Comparison of ENCODE assay signal across 14 cellular contexts in genomic region chr1:100972185-100972584, GRCh38.
"Had no signal": no experiment of that assay in that cellular context is flagged by ENCODE, and none has a peak within 500 bp of the region (broad histone marks: within the 10 kb centered on the region; RNA-seq: fewer than 3 reads in every experiment).

No MANE protein-coding gene starts in this region.

- H3K27me3 Mint-ChIP-seq: activated CD8-positive, alpha-beta T cell treated with anti-CD3 and anti-CD28 coated beads for 36 hours; activated naive CD8-positive, alpha-beta T cell treated with anti-CD3 and anti-CD28 coated beads, Interleukin-2, amount 50 U/mL, for 24 hours had no signal

- H3K9me3 Mint-ChIP-seq: activated CD8-positive, alpha-beta T cell treated with anti-CD3 and anti-CD28 coated beads for 36 hours; activated naive CD8-positive, alpha-beta T cell treated with anti-CD3 and anti-CD28 coated beads, Interleukin-2, amount 50 U/mL, for 24 hours; activated T-helper 1 cell treated with anti-CD3 and anti-CD28 coated beads, Interleukin-12 subunit alpha, Interleukin-12 subunit beta, Interleukin-2, Interleukin-4 antibody, amounts not matched to agents 30 ng/mL and 10 ng/mL and 1 ng/mL, durations not matched to agents 14 hours and 24 hours and 36 hours had no signal

- DNase-seq: activated CD4-positive, alpha-beta T cell treated with anti-CD3 and anti-CD28 coated beads for 4 hours; activated CD8-positive, alpha-beta memory T cell treated with anti-CD3 and anti-CD28 coated beads, Interleukin-2, amount 50 U/mL, for 48 hours; activated CD8-positive, alpha-beta T cell treated with anti-CD3 and anti-CD28 coated beads for 36 hours; activated naive CD4-positive, alpha-beta T cell treated with Interleukin-2 at 50 U/mL for 16 hours; activated naive CD8-positive, alpha-beta T cell treated with anti-CD3 and anti-CD28 coated beads, Interleukin-2, amount 50 U/mL, for 24 hours; cortex of kidney; effector memory CD4-positive, alpha-beta T cell; kidney; left ventricle myocardium inferior; T-helper 9 cell; tibial artery; uterus had no signal

- H3K27ac Mint-ChIP-seq: activated CD8-positive, alpha-beta T cell treated with anti-CD3 and anti-CD28 coated beads for 36 hours; activated naive CD8-positive, alpha-beta T cell treated with anti-CD3 and anti-CD28 coated beads, Interleukin-2, amount 50 U/mL, for 24 hours; activated T-helper 1 cell treated with anti-CD3 and anti-CD28 coated beads, Interleukin-12 subunit alpha, Interleukin-12 subunit beta, Interleukin-2, Interleukin-4 antibody, amounts not matched to agents 30 ng/mL and 10 ng/mL and 1 ng/mL, durations not matched to agents 14 hours and 24 hours and 36 hours had no signal

- ATAC-seq: activated CD8-positive, alpha-beta T cell treated with anti-CD3 and anti-CD28 coated beads for 36 hours; activated naive CD8-positive, alpha-beta T cell treated with anti-CD3 and anti-CD28 coated beads, Interleukin-2, amount 50 U/mL, for 24 hours had no signal

- H3K9me3 ChIP-seq: ascending aorta, left ventricle myocardium inferior, tibial artery, uterus had no signal

- H3K4me3 Mint-ChIP-seq: activated CD8-positive, alpha-beta T cell treated with anti-CD3 and anti-CD28 coated beads for 36 hours; activated naive CD8-positive, alpha-beta T cell treated with anti-CD3 and anti-CD28 coated beads, Interleukin-2, amount 50 U/mL, for 24 hours; activated T-helper 1 cell treated with anti-CD3 and anti-CD28 coated beads, Interleukin-12 subunit alpha, Interleukin-12 subunit beta, Interleukin-2, Interleukin-4 antibody, amounts not matched to agents 30 ng/mL and 10 ng/mL and 1 ng/mL, durations not matched to agents 14 hours and 24 hours and 36 hours had no signal
